15 cellular contexts compared by ENCODE assay signal in genomic region chr1:108569097-108569728, GRCh38. TPM values are rescaled to one million over a fixed set of nuclear protein-coding genes. Genes with fewer than 3 reads are reported as not detected.
DNase-seq lines count a peak whose midpoint lies in the region; ATAC-seq and TF ChIP-seq lines count a peak whose summit lies in the region.
"Had no signal": no experiment of that assay in that cellular context is flagged by ENCODE, and none has a peak within 500 bp of the region (broad histone marks: within the 10 kb centered on the region; RNA-seq: fewer than 3 reads in every experiment).

No MANE protein-coding gene starts in this region.

- 94 to 98% methylated on average over 2 to 3 of the region's 3 CpGs for WGBS in endodermal cell (ENCODE audit: insufficient coverage in 1 of 2, insufficient read length in 1 of 2), 2 experiments

- H3K27ac Mint-ChIP-seq in effector memory CD8-positive, alpha-beta T cell, result peak overlapping the region; percentile 19 to 36
- no peak overlapping the region for H3K27ac Mint-ChIP-seq in endodermal cell

- H3K9me3 Mint-ChIP-seq in effector memory CD8-positive, alpha-beta T cell, result no peaks in the 10 kb centered on the region
- H3K9me3 Mint-ChIP-seq in endodermal cell, result peaks cover 2% of the 10 kb centered on the region

- no peak overlapping the region for H3K4me3 Mint-ChIP-seq in effector memory CD8-positive, alpha-beta T cell
- H3K4me3 Mint-ChIP-seq in endodermal cell, result no peak overlapping the region

- no peaks in the 10 kb centered on the region for H3K4me1 ChIP-seq in endodermal cell (ENCODE audit: control insufficient read depth, insufficient read depth, low read length)

- H3K27me3 ChIP-seq in endodermal cell (ENCODE audit: control insufficient read depth, insufficient read depth, low read length, poor library complexity, severe bottlenecking), result no peaks in the 10 kb centered on the region
- H3K27me3 ChIP-seq: Peyer's patch had no signal

- DNase-seq in AG08395 (ENCODE audit: low spot score), result peak; percentile 45
- peak; percentile 47 for DNase-seq in EL
- DNase-seq in M059J (ENCODE audit: low read depth), result peak; percentile 58
- DNase-seq in effector memory CD8-positive, alpha-beta T cell, result no peak
- DNase-seq in globus pallidus (ENCODE audit: low spot score), result no peak
- no peak for DNase-seq in SW 1271 (lab: John Stamatoyannopoulos, UW)
- no peak for DNase-seq in endodermal cell
- DNase-seq: H7; NCI-H1105 treated with DMSO at 0.1 percent for 48 hours; NCI-H2081 treated with DMSO at 0.1 percent for 48 hours; NCI-H446 treated with DMSO at 0.1 percent for 48 hours; NK-92 treated with Interleukin-12 subunit alpha and Interleukin-12 subunit beta, amount 100 ng/mL, for 24 hours; Peyer's patch had no signal

- no peak overlapping the region for H3K4me3 ChIP-seq in endodermal cell (ENCODE audit: low read length)
- H3K4me3 ChIP-seq: Peyer's patch had no signal

- no peak overlapping the region for H3K27ac ChIP-seq in endodermal cell (ENCODE audit: low read depth, low read length)
- H3K27ac ChIP-seq: C4-2B, Peyer's patch had no signal

- no peak for ATAC-seq in effector memory CD8-positive, alpha-beta T cell (replicated peaks)
- ATAC-seq in GM19463 (IDR thresholded peaks at IDR 0.05; ENCODE audit: unreplicated experiment), result no peak

- no peak overlapping the region for H3K9ac ChIP-seq in endodermal cell (ENCODE audit: extremely low read depth, low read length, poor library complexity, severe bottlenecking)

- peaks cover 5% of the 10 kb centered on the region for H3K36me3 ChIP-seq in endodermal cell (ENCODE audit: control insufficient read depth, insufficient read depth, low read length)
- H3K36me3 ChIP-seq: Peyer's patch had no signal

- no peaks in the 10 kb centered on the region for H3K36me3 Mint-ChIP-seq in effector memory CD8-positive, alpha-beta T cell (ENCODE audit: insufficient read depth)
- H3K36me3 Mint-ChIP-seq in endodermal cell (ENCODE audit: low read depth), result no peaks in the 10 kb centered on the region

- no peaks in the 10 kb centered on the region for H3K27me3 Mint-ChIP-seq in effector memory CD8-positive, alpha-beta T cell
- no peaks in the 10 kb centered on the region for H3K27me3 Mint-ChIP-seq in endodermal cell (ENCODE audit: insufficient read depth)

- H3K9me3 ChIP-seq in endodermal cell (ENCODE audit: control insufficient read depth, low read length), result peaks cover 9% of the 10 kb centered on the region
- H3K9me3 ChIP-seq: Peyer's patch had no signal

- TF ChIP-seq CTCF in endodermal cell (conservative IDR thresholded peaks at IDR 0.05), result no peak

- H3K4me1 Mint-ChIP-seq in effector memory CD8-positive, alpha-beta T cell (ENCODE audit: low read depth in 2 of 2), result peaks cover 1 to 8% of the 10 kb centered on the region in 2 donors
- no peaks in the 10 kb centered on the region for H3K4me1 Mint-ChIP-seq in endodermal cell

RNA-seq across cellular contexts. Expression of gene EEIG2, which starts 9.3 kb away (rescaled TPM):
- total RNA-seq in M059J (2014; rRNA removed; shearing (Covaris generic)), result 12.6 and 15.4 TPM in 2 replicates
- 10 to 100 TPM; 10.2 to 12.9 TPM for total RNA-seq in endodermal cell
- 11.8 TPM for polyA plus RNA-seq in endodermal cell (2013, experiment 1 of 2)
- polyA plus RNA-seq in endodermal cell (2013, experiment 2 of 2), result 13.5 TPM

Comparison
In these comparisons a context has a peak if more than half of its experiments do, and no peak if none do; other contexts are left out.
1. DNase-seq: peak in AG08395 (single experiment), EL (single experiment) and M059J (single experiment); none in effector memory CD8-positive, alpha-beta T cell (0 of 3), globus pallidus (single experiment), SW 1271 (0 of 2) and endodermal cell (single experiment).